In the genomic region with DNA sequence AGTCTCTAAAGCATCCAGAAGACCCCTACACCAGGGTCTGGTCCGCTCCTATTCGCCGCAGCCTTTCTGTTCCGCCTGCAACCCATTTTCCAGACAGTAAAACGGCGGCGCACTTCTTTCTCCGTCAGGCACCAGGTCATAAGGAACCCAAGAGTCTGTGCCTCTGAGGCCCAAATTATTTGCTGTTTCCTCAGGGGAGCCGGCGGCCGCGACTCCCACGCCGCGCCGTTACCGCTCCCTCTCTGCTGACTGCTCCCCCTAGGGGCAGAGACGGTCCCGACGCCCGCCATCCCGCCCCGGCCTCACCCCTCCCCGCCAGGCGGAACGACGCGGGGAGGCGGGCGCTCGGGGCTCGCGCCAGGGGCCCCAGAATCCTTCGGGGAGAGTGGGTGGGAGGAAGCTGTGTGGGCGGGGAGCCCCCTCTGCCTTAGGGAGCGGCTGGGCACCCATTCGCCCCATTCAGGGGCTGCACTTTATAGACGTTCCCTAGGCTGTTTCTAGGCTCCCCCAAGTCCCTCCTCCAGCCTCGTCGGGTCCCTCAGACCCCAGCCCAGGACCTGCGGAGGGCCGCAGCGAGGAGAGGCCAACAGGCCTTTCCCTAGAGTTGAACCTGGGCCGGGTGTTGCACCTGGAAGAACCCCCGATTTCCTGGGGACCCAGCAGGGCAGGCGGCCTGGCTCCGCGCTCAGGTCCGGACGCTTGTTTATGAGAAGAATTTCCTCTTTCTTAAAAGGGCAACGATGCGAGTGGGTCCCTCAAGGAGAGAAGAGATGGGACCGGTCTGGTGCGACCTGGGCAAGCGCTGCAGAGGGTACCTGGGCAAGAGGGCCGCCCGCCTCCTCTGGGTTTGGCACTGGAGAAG, we compare ENCODE assay signal across 8 cellular contexts. TPM values are rescaled to one million over a fixed set of nuclear protein-coding genes. Genes with fewer than 3 reads are reported as not detected.
DNase-seq lines count a peak whose midpoint lies in the region; ATAC-seq and TF ChIP-seq lines count a peak whose summit lies in the region.

No MANE protein-coding gene starts in this region.

- TF ChIP-seq CTCF in KMS-11 (conservative IDR thresholded peaks at IDR 0.05; ENCODE audit: low read depth, low read length) (peak; percentile 78), esophagus squamous epithelium (IDR thresholded peaks at IDR 0.05) (peak; percentile 86 to 98 (median 96))

- TF ChIP-seq POLR2A in esophagus squamous epithelium (IDR thresholded peaks at IDR 0.05), result peak in 3 of 4 donors; percentile 24 to 48 (median 44)

- DNase-seq in DMS79 treated with DMSO at 0.1 percent for 48 hours (lab: John Stamatoyannopoulos, UW) (peak; percentile 90), esophagus squamous epithelium (lab: John Stamatoyannopoulos, UW) (peak; percentile 75), myocyte (ENCODE audit: low read depth) (peak; percentile 97)
- peak; percentile 95 for DNase-seq in activated T-cell treated with anti-CD3 and anti-CD28 coated beads, Interleukin-2, amount 50 U/mL, for 72 hours
- DNase-seq in stimulated activated CD8-positive, alpha-beta memory T cell treated with anti-CD3 and anti-CD28 coated beads, Interleukin-7, amount 100 ng/mL, for 48 hours (ENCODE audit: extremely low read depth in 1 of 2, low read depth in 1 of 2), result peak; percentile 86 to 89

- H2AFZ ChIP-seq in KMS-11 (ENCODE audit: low read depth), result peak overlapping the region; percentile 96

- peak overlapping the region; percentile 93 for H3K4me2 ChIP-seq in KMS-11

- peaks cover 0 to 2% of the 10 kb centered on the region in 2 donors for H3K36me3 Mint-ChIP-seq in activated T-cell treated with anti-CD3 and anti-CD28 coated beads, Interleukin-2, amount 50 U/mL, for 72 hours (ENCODE audit: insufficient read depth in 2 of 2)

- H3K27ac Mint-ChIP-seq in activated T-cell treated with anti-CD3 and anti-CD28 coated beads, Interleukin-2, amount 50 U/mL, for 72 hours, result peak overlapping the region; percentile 78

- 1 to 2% methylated on average over 15 to 17 of the region's 57 CpGs for WGBS in esophagus squamous epithelium, 2 donors

- intact Hi-C loops in esophagus squamous epithelium (cut with DNase I), result loop anchor here (5.0 kb wide), 2 partner anchors 104 to 124 kb away; a partner anchor contains a TSS

- H3K79me2 ChIP-seq in KMS-11 (ENCODE audit: insufficient read depth, low read depth), result 0 out of 2 replicates have a peak, but pooled peaks cover 4% of the 10 kb centered on the region

- peak; percentile 44 for ATAC-seq in GM21786 (IDR thresholded peaks at IDR 0.05; ENCODE audit: unreplicated experiment)
- ATAC-seq in activated T-cell treated with anti-CD3 and anti-CD28 coated beads, Interleukin-2, amount 50 U/mL, for 72 hours (replicated peaks in 1 of 2), result peak; percentile 65 to 69

- H3K27ac ChIP-seq in KMS-11 (peak overlapping the region; percentile 80), esophagus squamous epithelium (peak overlapping the region; percentile 99 to 100 (median 100))

- no peaks in the 10 kb centered on the region for H3K27me3 ChIP-seq in KMS-11 (ENCODE audit: insufficient read depth, low read depth)
- no peaks in the 10 kb centered on the region for H3K27me3 ChIP-seq in esophagus squamous epithelium

- H4K20me1 ChIP-seq in KMS-11 (ENCODE audit: insufficient read depth), result no peaks in the 10 kb centered on the region

- H3K9me3 Mint-ChIP-seq in activated T-cell treated with anti-CD3 and anti-CD28 coated beads, Interleukin-2, amount 50 U/mL, for 72 hours, result no peaks in the 10 kb centered on the region

- H3K36me3 ChIP-seq in KMS-11 (ENCODE audit: insufficient read depth) (no peaks in the 10 kb centered on the region), esophagus squamous epithelium (no peaks in the 10 kb centered on the region)

- H3K4me1 Mint-ChIP-seq in activated T-cell treated with anti-CD3 and anti-CD28 coated beads, Interleukin-2, amount 50 U/mL, for 72 hours (ENCODE audit: low read depth), result peaks cover 34% of the 10 kb centered on the region

- H3K4me3 ChIP-seq in KMS-11 (IDR thresholded peaks at IDR 0.05; ENCODE audit: insufficient read depth, low read depth, low read length) (peak overlapping the region; percentile 84), esophagus squamous epithelium (peak overlapping the region; percentile 93 to 99 (median 97))

- H3K4me3 Mint-ChIP-seq in activated T-cell treated with anti-CD3 and anti-CD28 coated beads, Interleukin-2, amount 50 U/mL, for 72 hours, result peak overlapping the region; percentile 89 to 90

- peak overlapping the region; percentile 85 for H3K9ac ChIP-seq in KMS-11

- H3K9me3 ChIP-seq in esophagus squamous epithelium, result no peaks in the 10 kb centered on the region

- peaks cover 18% of the 10 kb centered on the region for H3K4me1 ChIP-seq in KMS-11 (ENCODE audit: low read depth, poor library complexity, severe bottlenecking)
- H3K4me1 ChIP-seq in esophagus squamous epithelium, result peaks cover 14 to 55% (median 17%) of the 10 kb centered on the region in 3 donors

- H3K27me3 Mint-ChIP-seq in activated T-cell treated with anti-CD3 and anti-CD28 coated beads, Interleukin-2, amount 50 U/mL, for 72 hours (ENCODE audit: low read depth), result peaks cover 15% of the 10 kb centered on the region

TF ChIP-seq in PFSK-1, 5 proteins besides CTCF, POLR2A, EP300 and RAD21:
- TF ChIP-seq POLR2AphosphoS5 (IDR thresholded peaks at IDR 0.05; ENCODE audit: low read depth, low read length) (no peak), FOXP2 (optimal IDR thresholded peaks at IDR 0.05; ENCODE audit: borderline replicate concordance, extremely low read depth, extremely low read length, insufficient read depth) (peak; percentile 40)
- TF ChIP-seq, protein P1, sequence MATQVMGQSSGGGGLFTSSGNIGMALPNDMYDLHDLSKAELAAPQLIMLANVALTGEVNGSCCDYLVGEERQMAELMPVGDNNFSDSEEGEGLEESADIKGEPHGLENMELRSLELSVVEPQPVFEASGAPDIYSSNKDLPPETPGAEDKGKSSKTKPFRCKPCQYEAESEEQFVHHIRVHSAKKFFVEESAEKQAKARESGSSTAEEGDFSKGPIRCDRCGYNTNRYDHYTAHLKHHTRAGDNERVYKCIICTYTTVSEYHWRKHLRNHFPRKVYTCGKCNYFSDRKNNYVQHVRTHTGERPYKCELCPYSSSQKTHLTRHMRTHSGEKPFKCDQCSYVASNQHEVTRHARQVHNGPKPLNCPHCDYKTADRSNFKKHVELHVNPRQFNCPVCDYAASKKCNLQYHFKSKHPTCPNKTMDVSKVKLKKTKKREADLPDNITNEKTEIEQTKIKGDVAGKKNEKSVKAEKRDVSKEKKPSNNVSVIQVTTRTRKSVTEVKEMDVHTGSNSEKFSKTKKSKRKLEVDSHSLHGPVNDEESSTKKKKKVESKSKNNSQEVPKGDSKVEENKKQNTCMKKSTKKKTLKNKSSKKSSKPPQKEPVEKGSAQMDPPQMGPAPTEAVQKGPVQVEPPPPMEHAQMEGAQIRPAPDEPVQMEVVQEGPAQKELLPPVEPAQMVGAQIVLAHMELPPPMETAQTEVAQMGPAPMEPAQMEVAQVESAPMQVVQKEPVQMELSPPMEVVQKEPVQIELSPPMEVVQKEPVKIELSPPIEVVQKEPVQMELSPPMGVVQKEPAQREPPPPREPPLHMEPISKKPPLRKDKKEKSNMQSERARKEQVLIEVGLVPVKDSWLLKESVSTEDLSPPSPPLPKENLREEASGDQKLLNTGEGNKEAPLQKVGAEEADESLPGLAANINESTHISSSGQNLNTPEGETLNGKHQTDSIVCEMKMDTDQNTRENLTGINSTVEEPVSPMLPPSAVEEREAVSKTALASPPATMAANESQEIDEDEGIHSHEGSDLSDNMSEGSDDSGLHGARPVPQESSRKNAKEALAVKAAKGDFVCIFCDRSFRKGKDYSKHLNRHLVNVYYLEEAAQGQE (IDR thresholded peaks at IDR 0.05; ENCODE audit: insufficient read depth in 1 of 2, low read depth in 2 of 2, low read length in 2 of 2), result no peak

RNA-seq across cellular contexts. Expression of a gene that starts 3.6 kb away (rescaled TPM):
- polyA plus RNA-seq in PFSK-1 (2012; ENCODE audit: insufficient read length, low read depth), result 26.2 TPM
- 10 to 100 TPM; 76.7 to 79.0 TPM for total RNA-seq in activated T-cell treated with anti-CD3 and anti-CD28 coated beads, Interleukin-2, amount 50 U/mL, for 72 hours
- total RNA-seq in esophagus squamous epithelium, result 10 to 100 TPM; 47.3 to 87.4 (median 58.0) TPM
- 45.3 and 48.9 TPM in 2 replicates for total RNA-seq in myocyte
- 65.6 TPM for polyA plus RNA-seq in myocyte (2012)

RNA-seq across cellular contexts. Expression of a gene that starts 14.0 kb away (rescaled TPM):
- 0.21 TPM for polyA plus RNA-seq in PFSK-1 (2012; ENCODE audit: insufficient read length, low read depth)
- under 1 TPM in 1 of 2 donors, not detected in 1; 0.19 TPM for total RNA-seq in activated T-cell treated with anti-CD3 and anti-CD28 coated beads, Interleukin-2, amount 50 U/mL, for 72 hours
- total RNA-seq in esophagus squamous epithelium (10 to 100 TPM in 1 of 4 donors, 1 to 10 TPM in 3; 1.7 to 10.6 (median 8.7) TPM), myocyte (0.03 and 0.36 TPM in 2 replicates)
- 0.06 TPM for polyA plus RNA-seq in myocyte (2012)

RNA-seq across cellular contexts. Expression of a gene that starts 22.9 kb away (rescaled TPM):
- polyA plus RNA-seq in PFSK-1 (2012; ENCODE audit: insufficient read length, low read depth), result 1.5 TPM
- total RNA-seq in activated T-cell treated with anti-CD3 and anti-CD28 coated beads, Interleukin-2, amount 50 U/mL, for 72 hours, result not detected
- total RNA-seq in esophagus squamous epithelium (not detected), myocyte (not detected in 2 replicates)
- 0.09 TPM for polyA plus RNA-seq in myocyte (2012)

RNA-seq across cellular contexts. Expression of a gene that starts 39.4 kb away (rescaled TPM):
- not detected for polyA plus RNA-seq in PFSK-1 (2012; ENCODE audit: insufficient read length, low read depth)
- not detected for total RNA-seq in activated T-cell treated with anti-CD3 and anti-CD28 coated beads, Interleukin-2, amount 50 U/mL, for 72 hours
- not detected for total RNA-seq in esophagus squamous epithelium
- not detected in 2 replicates for total RNA-seq in myocyte
- not detected for polyA plus RNA-seq in myocyte (2012)

Comparison
In these comparisons a context has a peak if more than half of its experiments do, and no peak if none do; other contexts are left out.
1. Peak in every context shown above with its lines: DNase-seq, ATAC-seq, H3K4me3 ChIP-seq and H3K27ac ChIP-seq.